10 cellular contexts compared by ENCODE assay signal in the genomic region with DNA sequence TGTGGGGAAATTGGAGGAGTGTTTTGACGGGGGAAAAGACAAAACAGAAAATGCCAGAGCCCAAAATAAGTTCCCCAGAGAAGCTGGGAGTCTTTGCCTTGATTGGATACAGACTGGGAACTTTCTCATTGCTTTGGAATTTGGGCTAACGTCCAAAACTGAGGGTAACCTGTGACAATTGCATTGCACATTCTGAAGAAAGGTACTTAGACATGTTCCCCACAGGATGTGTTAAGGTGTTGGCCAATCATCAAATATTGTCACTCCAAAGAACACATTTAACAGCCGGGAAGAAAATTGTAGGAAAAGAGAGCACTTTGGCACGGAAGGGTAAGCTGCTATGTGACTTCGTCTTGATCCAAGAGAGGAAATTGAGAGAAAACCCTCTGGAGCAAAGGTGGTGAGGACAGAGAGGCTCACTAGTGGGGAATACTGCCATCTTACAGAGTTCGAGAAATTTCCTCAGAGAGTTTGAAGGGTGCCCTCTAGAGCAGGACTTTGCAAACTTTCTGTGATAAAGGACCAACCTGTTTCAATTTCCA.
DNase-seq lines count a peak whose midpoint lies in the region; ATAC-seq and TF ChIP-seq lines count a peak whose summit lies in the region.
"Had no signal": no experiment of that assay in that cellular context is flagged by ENCODE, and none has a peak within 500 bp of the region (broad histone marks: within the 10 kb centered on the region; RNA-seq: fewer than 3 reads in every experiment).

No MANE protein-coding gene starts in this region.

- TF ChIP-seq CTCF in astrocyte of the spinal cord (IDR thresholded peaks at IDR 0.05; ENCODE audit: low read depth, low read length) (peak; percentile 24), tibial artery (IDR thresholded peaks at IDR 0.05) (peak; percentile 7 to 27)

- in situ Hi-C loops in astrocyte of the spinal cord (cut with HindIII; ENCODE audit: low sequenced_read_pairs) = no loop called here
- in situ Hi-C loops in HAP-1 (cut with MboI; ENCODE audit: low sequenced_read_pairs) = no loop called here

- intact Hi-C loops in tibial artery (cut with DNase I; ENCODE audit: low total_unique reads) = loop anchor here (10.0 kb wide), 1 partner anchor 622 kb away; a partner anchor contains a TSS

- H3K9me3 ChIP-seq in tibial artery = no peaks in the 10 kb centered on the region
- H3K9me3 ChIP-seq in HAP-1 = no peaks in the 10 kb centered on the region

- no peak overlapping the region for H3K4me3 ChIP-seq in astrocyte of the spinal cord (ENCODE audit: low read depth, low read length)
- H3K4me3 ChIP-seq in tibial artery = no peak overlapping the region
- no peak overlapping the region for H3K4me3 ChIP-seq in HAP-1

- no peak for ATAC-seq in HG02981 (IDR thresholded peaks at IDR 0.05; ENCODE audit: unreplicated experiment)

- H3K4me1 ChIP-seq in tibial artery (peaks cover 0 to 53% (median 33%) of the 10 kb centered on the region in 4 donors), HAP-1 (no peaks in the 10 kb centered on the region)

- peak; percentile 87 for DNase-seq in HT1080 (ENCODE audit: low read depth)
- DNase-seq in astrocyte of the spinal cord (ENCODE audit: low read depth, low spot score) = peak; percentile 80
- DNase-seq in iris pigment epithelial cell (ENCODE audit: low read depth) = peak; percentile 95
- DNase-seq in tibial artery = no peak
- no peak for DNase-seq in OCI-M1 (lab: John Stamatoyannopoulos, UW)
- DNase-seq in HAP-1 (ENCODE audit: low spot score in 2 of 2) = no peak
- no peak for DNase-seq in stimulated activated naive CD4-positive, alpha-beta T cell (lab: John Stamatoyannopoulos, UW)
- DNase-seq: activated CD8-positive, alpha-beta memory T cell treated with anti-CD3 and anti-CD28 coated beads for 24 hours; NCI-H510A treated with DMSO at 0.1 percent for 48 hours had no signal

- no peaks in the 10 kb centered on the region for H3K27me3 ChIP-seq in tibial artery
- no peaks in the 10 kb centered on the region for H3K27me3 ChIP-seq in HAP-1 (ENCODE audit: low read depth)

- no peaks in the 10 kb centered on the region for H3K36me3 ChIP-seq in tibial artery
- H3K36me3 ChIP-seq in HAP-1 (replicated peaks) = no peaks in the 10 kb centered on the region

- H3K27ac ChIP-seq in tibial artery = peak overlapping the region; percentile 64 to 72

Comparison
In these comparisons a context has a peak if more than half of its experiments do, and no peak if none do; other contexts are left out.
1. DNase-seq: peak in HT1080 (single experiment), astrocyte of the spinal cord (single experiment) and iris pigment epithelial cell (single experiment); none in tibial artery (0 of 2), OCI-M1 (single experiment), HAP-1 (0 of 2) and stimulated activated naive CD4-positive, alpha-beta T cell (0 of 6).